Comparison of ENCODE assay signal across 8 cellular contexts in genomic region chr11:68659158-68659921, GRCh38. TPM values are rescaled to one million over a fixed set of nuclear protein-coding genes. Genes with fewer than 3 reads are reported as not detected.
DNase-seq lines count a peak whose midpoint lies in the region; ATAC-seq and TF ChIP-seq lines count a peak whose summit lies in the region.

No MANE protein-coding gene starts in this region.

- peak; percentile 87 for DNase-seq in HFFc6
- DNase-seq in SHP77 (lab: John Stamatoyannopoulos, UW), result peak; percentile 76 to 86
- peak; percentile 9 for DNase-seq in globus pallidus (ENCODE audit: low spot score)
- no peak for DNase-seq in stimulated activated CD4-positive, alpha-beta T cell treated with anti-CD3 and anti-CD28 coated beads, Interleukin-2, amount 100 ng/mL, for 24 hours
- no peak for DNase-seq in NCI-H510A treated with DMSO at 0.1 percent for 48 hours (lab: John Stamatoyannopoulos, UW)
- DNase-seq in SKM-1 treated with dmso at 0.1 percent for 144 hours (lab: John Stamatoyannopoulos, UW; ENCODE audit: unreplicated experiment), result no peak

- peaks cover 72% of the 10 kb centered on the region for H3K27me3 ChIP-seq in skeletal muscle satellite cell (ENCODE audit: control insufficient read depth, insufficient read depth, low read length)

- H3K9me3 ChIP-seq in skeletal muscle satellite cell (replicated peaks; ENCODE audit: low read length), result peaks cover 7% of the 10 kb centered on the region

- peak overlapping the region; percentile 74 for H3K27ac Mint-ChIP-seq in HFFc6
- H3K27ac Mint-ChIP-seq in activated T-helper 17 cell treated with anti-CD3 and anti-CD28 coated beads, Interleukin-2, amount 50 U/mL, for 72 hours, result no peak overlapping the region

- no peaks in the 10 kb centered on the region for H3K36me3 ChIP-seq in skeletal muscle satellite cell (ENCODE audit: insufficient read depth, low read length)

- H3K9me3 Mint-ChIP-seq in HFFc6, result peaks cover 5% of the 10 kb centered on the region; the same call in 1 of the 2 replicates
- no peaks in the 10 kb centered on the region for H3K9me3 Mint-ChIP-seq in activated T-helper 17 cell treated with anti-CD3 and anti-CD28 coated beads, Interleukin-2, amount 50 U/mL, for 72 hours

- no peak for TF ChIP-seq CTCF in HFFc6 (IDR thresholded peaks at IDR 0.05)

- no peak overlapping the region for H3K9ac ChIP-seq in skeletal muscle satellite cell (ENCODE audit: low read depth, low read length)

- H3K4me1 Mint-ChIP-seq in HFFc6 (ENCODE audit: low read depth), result peaks cover 17% of the 10 kb centered on the region
- H3K4me1 Mint-ChIP-seq in activated T-helper 17 cell treated with anti-CD3 and anti-CD28 coated beads, Interleukin-2, amount 50 U/mL, for 72 hours, result no peaks in the 10 kb centered on the region

- no peaks in the 10 kb centered on the region; the same call in 1 of the 2 replicates for H3K36me3 Mint-ChIP-seq in HFFc6 (ENCODE audit: low read depth)
- no peaks in the 10 kb centered on the region for H3K36me3 Mint-ChIP-seq in activated T-helper 17 cell treated with anti-CD3 and anti-CD28 coated beads, Interleukin-2, amount 50 U/mL, for 72 hours (ENCODE audit: low read depth)

- peak overlapping the region; percentile 51 for H3K4me2 ChIP-seq in skeletal muscle satellite cell (ENCODE audit: low read length)

- H3K4me3 Mint-ChIP-seq in HFFc6, result peak overlapping the region; percentile 76
- no peak overlapping the region for H3K4me3 Mint-ChIP-seq in activated T-helper 17 cell treated with anti-CD3 and anti-CD28 coated beads, Interleukin-2, amount 50 U/mL, for 72 hours

- peaks cover 11% of the 10 kb centered on the region for H3K4me1 ChIP-seq in skeletal muscle satellite cell (ENCODE audit: control insufficient read depth, insufficient read depth, low read length)

- H3K4me3 ChIP-seq in skeletal muscle satellite cell (ENCODE audit: low read length), result no peak overlapping the region

- peaks cover 34% of the 10 kb centered on the region for H3K27me3 Mint-ChIP-seq in HFFc6 (ENCODE audit: insufficient read depth)
- peaks cover 14% of the 10 kb centered on the region for H3K27me3 Mint-ChIP-seq in activated T-helper 17 cell treated with anti-CD3 and anti-CD28 coated beads, Interleukin-2, amount 50 U/mL, for 72 hours

- ATAC-seq in activated T-helper 17 cell treated with anti-CD3 and anti-CD28 coated beads, Interleukin-2, amount 50 U/mL, for 72 hours (replicated peaks), result no peak

RNA-seq across cellular contexts. Expression of gene GAL, which starts 25.0 kb away (rescaled TPM):
- total RNA-seq in HFFc6 (2021; fragmentation: NEBNext Ultra II Directional; extraction: Animal tissue kit (Norgen Biotek cat#: 25700)), result 10 to 100 TPM in 2 of 6 experiments, 1 to 10 TPM in 1, under 1 TPM in 3; 0.60 to 12.9 (median 1.0) TPM
- 0.66 TPM in 1 of 2 replicates, not detected in the other for total RNA-seq in skeletal muscle satellite cell (2012; rRNA removed)
- 1 to 10 TPM in 1 of 2 donors, under 1 TPM in 1; 0.66 to 1.6 TPM for total RNA-seq in activated T-helper 17 cell treated with anti-CD3 and anti-CD28 coated beads, Interleukin-2, amount 50 U/mL, for 72 hours

Comparison
In these comparisons a context has a peak if more than half of its experiments do, and no peak if none do; other contexts are left out.
1. DNase-seq: peak in HFFc6 (single experiment), SHP77 (2 of 2) and globus pallidus (single experiment); none in stimulated activated CD4-positive, alpha-beta T cell treated with anti-CD3 and anti-CD28 coated beads, Interleukin-2, amount 100 ng/mL, for 24 hours (0 of 2), NCI-H510A treated with DMSO at 0.1 percent for 48 hours (single experiment) and SKM-1 treated with dmso at 0.1 percent for 144 hours (single experiment).